Comparison of ENCODE assay signal across 8 cellular contexts in the genomic region with DNA sequence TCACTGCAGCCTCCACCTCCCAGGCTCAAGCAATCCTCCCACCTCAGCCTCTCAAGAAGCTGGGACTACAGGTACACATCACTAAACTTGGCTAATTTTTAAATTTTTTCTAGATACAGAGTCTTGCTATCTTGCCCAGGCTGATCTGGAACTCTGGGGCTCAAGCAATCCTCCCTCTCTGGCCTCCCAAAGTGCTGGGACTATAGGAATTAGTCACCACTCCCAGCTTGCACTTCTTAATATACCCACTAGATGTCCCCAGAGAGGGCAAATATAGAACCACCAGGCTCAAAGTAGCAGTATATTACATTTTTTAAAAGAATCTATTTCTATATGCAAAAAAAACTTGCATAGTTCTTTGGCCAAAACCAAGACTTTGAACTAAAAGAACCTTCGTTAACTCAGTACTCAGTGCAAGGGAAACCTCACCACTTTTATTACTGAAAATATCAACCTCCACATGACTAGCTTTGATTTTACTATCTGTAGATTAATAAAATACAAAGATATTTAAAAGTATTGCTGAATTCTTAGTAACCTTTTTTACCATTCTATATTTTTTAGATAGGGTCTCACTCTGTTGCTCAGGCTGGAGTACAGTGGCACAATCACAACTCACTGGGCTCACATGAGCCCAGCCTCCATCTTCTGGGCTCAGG. TPM values are rescaled to one million over a fixed set of nuclear protein-coding genes. Genes with fewer than 3 reads are reported as not detected.
DNase-seq lines count a peak whose midpoint lies in the region; ATAC-seq and TF ChIP-seq lines count a peak whose summit lies in the region.

No MANE protein-coding gene starts in this region.

- H3K27ac Mint-ChIP-seq in stimulated activated memory B cell treated with anti-CD40 and anti-IgM and Interleukin-4, amounts not matched to agents 10 μg/mL and 1 μg/mL and 100 μg/mL, for 72 hours = no peak overlapping the region

- H3K36me3 ChIP-seq in WERI-Rb-1 (no peaks in the 10 kb centered on the region), lower lobe of right lung (peaks cover 36% of the 10 kb centered on the region)

- H3K27ac ChIP-seq in WERI-Rb-1 = no peak overlapping the region
- no peak overlapping the region for H3K27ac ChIP-seq in lower lobe of right lung

- H3K4me1 Mint-ChIP-seq in stimulated activated memory B cell treated with anti-CD40 and anti-IgM and Interleukin-4, amounts not matched to agents 10 μg/mL and 1 μg/mL and 100 μg/mL, for 72 hours = no peaks in the 10 kb centered on the region

- H3K9me3 ChIP-seq in WERI-Rb-1 (ENCODE audit: severe bottlenecking) (no peaks in the 10 kb centered on the region), lower lobe of right lung (no peaks in the 10 kb centered on the region)

- no peak overlapping the region for H3K4me3 Mint-ChIP-seq in stimulated activated memory B cell treated with anti-CD40 and anti-IgM and Interleukin-4, amounts not matched to agents 10 μg/mL and 1 μg/mL and 100 μg/mL, for 72 hours

- no peaks in the 10 kb centered on the region for H3K36me3 Mint-ChIP-seq in stimulated activated memory B cell treated with anti-CD40 and anti-IgM and Interleukin-4, amounts not matched to agents 10 μg/mL and 1 μg/mL and 100 μg/mL, for 72 hours

- H3K4me3 ChIP-seq in WERI-Rb-1 (ENCODE audit: low read depth, low read length) = no peak overlapping the region
- H3K4me3 ChIP-seq in lower lobe of right lung = no peak overlapping the region

- intact Hi-C loops in lower lobe of right lung (cut with DNase I) = loop anchor here (10.0 kb wide), 1 partner anchor 337 kb away; no protein-coding TSS in a partner anchor

- TF ChIP-seq CTCF in WERI-Rb-1 (IDR thresholded peaks at IDR 0.05; ENCODE audit: low read depth, low read length) (peak; percentile 56), lower lobe of right lung (IDR thresholded peaks at IDR 0.05) (peak; percentile 88)

- H3K27me3 Mint-ChIP-seq in stimulated activated memory B cell treated with anti-CD40 and anti-IgM and Interleukin-4, amounts not matched to agents 10 μg/mL and 1 μg/mL and 100 μg/mL, for 72 hours = no peaks in the 10 kb centered on the region

- no peaks in the 10 kb centered on the region for H3K27me3 ChIP-seq in WERI-Rb-1 (ENCODE audit: insufficient read depth, low read depth, severe bottlenecking)
- H3K27me3 ChIP-seq in lower lobe of right lung (ENCODE audit: low read depth) = no peaks in the 10 kb centered on the region

- no peaks in the 10 kb centered on the region for H3K9me3 Mint-ChIP-seq in stimulated activated memory B cell treated with anti-CD40 and anti-IgM and Interleukin-4, amounts not matched to agents 10 μg/mL and 1 μg/mL and 100 μg/mL, for 72 hours

- no peaks in the 10 kb centered on the region for H3K4me1 ChIP-seq in lower lobe of right lung

- peak; percentile 78 to 89 for ATAC-seq in lower lobe of right lung
- peak; percentile 63 for ATAC-seq in stimulated activated memory B cell treated with anti-CD40 and anti-IgM and Interleukin-4, amounts not matched to agents 10 μg/mL and 1 μg/mL and 100 μg/mL, for 72 hours

- peak; percentile 4 to 48 for DNase-seq in activated CD4-positive, alpha-beta T cell treated with anti-CD3 and anti-CD28 coated beads for 24 hours (ENCODE audit: low read depth in 2 of 2)
- DNase-seq in activated CD4-positive, alpha-beta T cell treated with anti-CD3 and anti-CD28 coated beads for 1 hour = no peak
- DNase-seq in M059J (ENCODE audit: low read depth) (peak; percentile 72), WERI-Rb-1 (peak; percentile 46), dedifferentiated amniotic fluid mesenchymal stem cell (ENCODE audit: extremely low spot score) (peak; percentile 81), lower lobe of right lung (no peak), cortex of kidney (lab: John Stamatoyannopoulos, UW) (no peak)

RNA-seq across cellular contexts. Expression of a gene that starts 25.8 kb away (rescaled TPM):
- 1.9 TPM in 1 of 2 replicates, not detected in the other for total RNA-seq in M059J (2014; rRNA removed; shearing (Covaris generic))
- 1.1 TPM for total RNA-seq in lower lobe of right lung

RNA-seq across cellular contexts. Expression of a gene that starts 55.7 kb away (rescaled TPM):
- 32.1 and 51.3 TPM in 2 replicates for total RNA-seq in M059J (2014; rRNA removed; shearing (Covaris generic))
- 32.4 TPM for total RNA-seq in lower lobe of right lung

Comparison
In these comparisons a context has a peak if more than half of its experiments do, and no peak if none do; other contexts are left out.
1. DNase-seq: peak in activated CD4-positive, alpha-beta T cell treated with anti-CD3 and anti-CD28 coated beads for 24 hours (2 of 2), M059J (single experiment), WERI-Rb-1 (single experiment) and dedifferentiated amniotic fluid mesenchymal stem cell (single experiment); none in activated CD4-positive, alpha-beta T cell treated with anti-CD3 and anti-CD28 coated beads for 1 hour (single experiment), lower lobe of right lung (single experiment) and cortex of kidney (single experiment).